In the genomic region with DNA sequence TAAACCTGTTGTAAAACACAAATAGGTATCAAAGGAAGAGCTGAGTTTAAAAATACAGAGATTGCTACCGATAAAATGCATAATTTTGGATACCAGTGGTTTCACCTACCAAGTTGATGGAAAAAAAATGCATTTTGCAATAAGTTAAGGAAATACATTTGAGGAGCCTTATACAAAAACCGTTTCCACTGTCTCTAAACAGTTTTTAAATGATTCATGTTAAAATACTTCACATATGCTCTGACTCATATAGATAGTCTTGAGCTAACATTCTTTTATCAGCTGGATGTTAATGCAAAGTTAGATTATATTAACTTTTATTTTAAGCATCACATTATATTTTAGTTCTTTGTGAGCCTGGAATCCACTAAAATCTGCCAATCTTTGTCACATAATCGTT, we compare ENCODE assay signal across 1 cellular context.
TF ChIP-seq lines count a peak whose summit lies in the region.

No MANE protein-coding gene starts in this region.

TF ChIP-seq in SK-N-SH treated with all-trans-retinoic acid at 6 μM for 48 hours, 23 proteins besides CTCF, POLR2A, EP300 and RAD21 (continued from another document):
- TF ChIP-seq, protein P1, sequence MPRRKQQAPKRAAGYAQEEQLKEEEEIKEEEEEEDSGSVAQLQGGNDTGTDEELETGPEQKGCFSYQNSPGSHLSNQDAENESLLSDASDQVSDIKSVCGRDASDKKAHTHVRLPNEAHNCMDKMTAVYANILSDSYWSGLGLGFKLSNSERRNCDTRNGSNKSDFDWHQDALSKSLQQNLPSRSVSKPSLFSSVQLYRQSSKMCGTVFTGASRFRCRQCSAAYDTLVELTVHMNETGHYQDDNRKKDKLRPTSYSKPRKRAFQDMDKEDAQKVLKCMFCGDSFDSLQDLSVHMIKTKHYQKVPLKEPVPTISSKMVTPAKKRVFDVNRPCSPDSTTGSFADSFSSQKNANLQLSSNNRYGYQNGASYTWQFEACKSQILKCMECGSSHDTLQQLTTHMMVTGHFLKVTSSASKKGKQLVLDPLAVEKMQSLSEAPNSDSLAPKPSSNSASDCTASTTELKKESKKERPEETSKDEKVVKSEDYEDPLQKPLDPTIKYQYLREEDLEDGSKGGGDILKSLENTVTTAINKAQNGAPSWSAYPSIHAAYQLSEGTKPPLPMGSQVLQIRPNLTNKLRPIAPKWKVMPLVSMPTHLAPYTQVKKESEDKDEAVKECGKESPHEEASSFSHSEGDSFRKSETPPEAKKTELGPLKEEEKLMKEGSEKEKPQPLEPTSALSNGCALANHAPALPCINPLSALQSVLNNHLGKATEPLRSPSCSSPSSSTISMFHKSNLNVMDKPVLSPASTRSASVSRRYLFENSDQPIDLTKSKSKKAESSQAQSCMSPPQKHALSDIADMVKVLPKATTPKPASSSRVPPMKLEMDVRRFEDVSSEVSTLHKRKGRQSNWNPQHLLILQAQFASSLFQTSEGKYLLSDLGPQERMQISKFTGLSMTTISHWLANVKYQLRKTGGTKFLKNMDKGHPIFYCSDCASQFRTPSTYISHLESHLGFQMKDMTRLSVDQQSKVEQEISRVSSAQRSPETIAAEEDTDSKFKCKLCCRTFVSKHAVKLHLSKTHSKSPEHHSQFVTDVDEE (CRISPR knock-in tag; IDR thresholded peaks at IDR 0.05), result no peak
- TF ChIP-seq ESRRG (CRISPR knock-in tag; IDR thresholded peaks at IDR 0.05), result no peak
- no peak for TF ChIP-seq ARNTL (CRISPR knock-in tag; IDR thresholded peaks at IDR 0.05; ENCODE audit: borderline replicate concordance, low read depth)
- no peak for TF ChIP-seq ISL1 (CRISPR knock-in tag; IDR thresholded peaks at IDR 0.05)
